ENCODE assay signal across 13 cellular contexts in the genomic region with DNA sequence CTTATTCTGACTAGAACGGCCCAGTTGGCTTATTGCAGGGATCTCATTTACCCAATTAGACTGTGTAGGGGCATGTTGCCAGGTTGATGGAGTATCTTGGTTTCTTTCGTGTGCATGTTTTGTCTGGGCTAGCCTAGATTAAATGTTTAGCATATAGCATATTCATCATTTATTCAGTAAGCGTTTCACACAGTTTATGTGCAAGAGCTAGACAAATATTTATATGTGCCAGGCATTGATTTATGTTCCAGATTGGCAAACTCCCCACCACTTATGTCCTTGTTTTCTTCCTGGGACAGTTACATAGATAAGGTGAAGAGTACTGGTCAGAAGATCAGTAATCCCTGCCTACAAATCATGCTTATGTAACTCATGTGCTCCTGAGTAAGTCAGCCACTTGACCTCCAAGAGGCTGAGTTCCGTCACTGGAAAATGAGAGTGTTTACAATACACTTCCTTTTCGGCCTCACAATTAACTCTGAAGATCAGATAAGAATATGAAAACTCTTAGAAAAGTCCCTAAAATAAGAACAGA. TPM values are rescaled to one million over a fixed set of nuclear protein-coding genes. Genes with fewer than 3 reads are reported as not detected.
A peak's percentile ranks its signal among the peaks of the same experiment; 100 is the strongest.
DNase-seq lines count a peak whose midpoint lies in the region; ATAC-seq and TF ChIP-seq lines count a peak whose summit lies in the region.
"Had no signal": no experiment of that assay in that cellular context is flagged by ENCODE, and none has a peak within 500 bp of the region (broad histone marks: within the 10 kb centered on the region; RNA-seq: fewer than 3 reads in every experiment).

No MANE protein-coding gene starts in this region.

- no peak for TF ChIP-seq POLR2A in heart left ventricle (IDR thresholded peaks at IDR 0.05)
- TF ChIP-seq POLR2A in right lobe of liver (IDR thresholded peaks at IDR 0.05), result no peak

- intact Hi-C loops in heart left ventricle (cut with DNase I), result no loop called here
- intact Hi-C loops in Right ventricle myocardium inferior (cut with DNase I), result no loop called here
- intact Hi-C loops in right lobe of liver (cut with DNase I), result no loop called here

- TF ChIP-seq CTCF in heart left ventricle (IDR thresholded peaks at IDR 0.05) (no peak), right lobe of liver (IDR thresholded peaks at IDR 0.05) (no peak)

- no peak overlapping the region for H3K4me3 Mint-ChIP-seq in activated T-cell treated with anti-CD3 and anti-CD28 coated beads, Interleukin-2, amount 50 U/mL, for 24 hours
- H3K4me3 Mint-ChIP-seq: activated T-helper 17 cell treated with anti-CD3 and anti-CD28 coated beads, Interleukin-2, amount 50 U/mL, for 72 hours had no signal

- H3K36me3 ChIP-seq in heart left ventricle (peaks cover 0 to 97% (median 82%) of the 10 kb centered on the region in 9 donors), right lobe of liver (peaks cover 0 to 25% (median 3%) of the 10 kb centered on the region in 4 donors)

- H3K9me3 Mint-ChIP-seq in activated T-cell treated with anti-CD3 and anti-CD28 coated beads, Interleukin-2, amount 50 U/mL, for 24 hours, result no peaks in the 10 kb centered on the region
- H3K9me3 Mint-ChIP-seq: activated T-helper 17 cell treated with anti-CD3 and anti-CD28 coated beads, Interleukin-2, amount 50 U/mL, for 72 hours had no signal

- H3K36me3 Mint-ChIP-seq in activated T-cell treated with anti-CD3 and anti-CD28 coated beads, Interleukin-2, amount 50 U/mL, for 24 hours (ENCODE audit: low read depth), result peaks cover 13% of the 10 kb centered on the region

- WGBS in heart left ventricle, 4 donors, result 43 to 52% (median 46%) methylated on average over 5 of the region's 5 CpGs
- WGBS in right lobe of liver (ENCODE audit: insufficient coverage, low coverage, low lambda C conversion rate, missing lambda C conversion rate), result 16% methylated on average over 5 of the region's 5 CpGs

- H3K27me3 ChIP-seq in heart left ventricle (no peaks in the 10 kb centered on the region), right lobe of liver (no peaks in the 10 kb centered on the region)
- H3K27me3 ChIP-seq: SJSA1 had no signal

- no peaks in the 10 kb centered on the region for H3K27me3 Mint-ChIP-seq in activated T-cell treated with anti-CD3 and anti-CD28 coated beads, Interleukin-2, amount 50 U/mL, for 24 hours
- H3K27me3 Mint-ChIP-seq: activated T-helper 17 cell treated with anti-CD3 and anti-CD28 coated beads, Interleukin-2, amount 50 U/mL, for 72 hours had no signal

- H3K27ac Mint-ChIP-seq in activated T-cell treated with anti-CD3 and anti-CD28 coated beads, Interleukin-2, amount 50 U/mL, for 24 hours, result no peak overlapping the region
- H3K27ac Mint-ChIP-seq: activated T-helper 17 cell treated with anti-CD3 and anti-CD28 coated beads, Interleukin-2, amount 50 U/mL, for 72 hours had no signal

- H3K27ac ChIP-seq in heart left ventricle, result peak overlapping the region in 4 of 12 donors; percentile 16 to 63 (median 43)
- H3K27ac ChIP-seq in right lobe of liver, result peak overlapping the region in 2 of 3 donors; percentile 22 to 61
- H3K27ac ChIP-seq: SJSA1 had no signal

- no peak for DNase-seq in heart left ventricle
- DNase-seq in Right ventricle myocardium inferior (ENCODE audit: missing footprints), result no peak
- peak; percentile 3 for DNase-seq in cerebellum (ENCODE audit: low spot score)
- DNase-seq in right lobe of liver, result no peak
- DNase-seq in NCI-H524 (lab: John Stamatoyannopoulos, UW), result no peak
- no peak for DNase-seq in NOMO-1 treated with DMSO at 0.1 percent for 48 hours (lab: John Stamatoyannopoulos, UW; ENCODE audit: unreplicated experiment)
- DNase-seq in activated T-cell treated with anti-CD3 and anti-CD28 coated beads, Interleukin-2, amount 50 U/mL, for 24 hours, result no peak
- DNase-seq in activated CD4-positive, alpha-beta T cell treated with anti-CD3 and anti-CD28 coated beads for 1 hour, result no peak
- DNase-seq: activated CD4-positive, CD25-positive, alpha-beta regulatory T cell treated with anti-CD3 and anti-CD28 coated beads, Interleukin-2, amount 50 U/mL, for 72 hours; central memory CD4-positive, alpha-beta T cell; NCI-H748 treated with DMSO at 0.1 percent for 48 hours had no signal

- H3K9me3 ChIP-seq in heart left ventricle, result no peaks in the 10 kb centered on the region
- H3K9me3 ChIP-seq in right lobe of liver, result no peaks in the 10 kb centered on the region
- H3K9me3 ChIP-seq: SJSA1 had no signal

- no peaks in the 10 kb centered on the region for H3K4me1 Mint-ChIP-seq in activated T-cell treated with anti-CD3 and anti-CD28 coated beads, Interleukin-2, amount 50 U/mL, for 24 hours (ENCODE audit: low read depth)
- H3K4me1 Mint-ChIP-seq: activated T-helper 17 cell treated with anti-CD3 and anti-CD28 coated beads, Interleukin-2, amount 50 U/mL, for 72 hours had no signal

- ATAC-seq in heart left ventricle, result peak; percentile 43 to 77 (median 69)
- no peak for ATAC-seq in Right ventricle myocardium inferior
- ATAC-seq in right lobe of liver, result peak; percentile 92 to 97 (median 96)
- ATAC-seq: activated T-helper 17 cell treated with anti-CD3 and anti-CD28 coated beads, Interleukin-2, amount 50 U/mL, for 72 hours had no signal

- peaks cover 0 to 9% (median 0%) of the 10 kb centered on the region in 12 donors for H3K4me1 ChIP-seq in heart left ventricle
- H3K4me1 ChIP-seq in right lobe of liver, result peaks cover 0 to 12% (median 3%) of the 10 kb centered on the region in 4 donors

- H3K4me3 ChIP-seq in heart left ventricle (no peak overlapping the region), right lobe of liver (no peak overlapping the region)
- H3K4me3 ChIP-seq: SJSA1 had no signal

RNA-seq across cellular contexts. Expression of gene RUFY3, which starts 57.2 kb away (rescaled TPM):
- 10 to 100 TPM; 14.6 to 33.0 (median 21.8) TPM for total RNA-seq in heart left ventricle
- polyA plus RNA-seq in heart left ventricle, result 10 to 100 TPM; 12.8 to 18.7 TPM
- total RNA-seq in Right ventricle myocardium inferior, result 23.0 TPM
- total RNA-seq in cerebellum, result 306 TPM
- 10 to 100 TPM; 24.1 to 58.3 (median 30.3) TPM for total RNA-seq in right lobe of liver
